ENCODE assay signal across 38 cellular contexts in the genomic region with DNA sequence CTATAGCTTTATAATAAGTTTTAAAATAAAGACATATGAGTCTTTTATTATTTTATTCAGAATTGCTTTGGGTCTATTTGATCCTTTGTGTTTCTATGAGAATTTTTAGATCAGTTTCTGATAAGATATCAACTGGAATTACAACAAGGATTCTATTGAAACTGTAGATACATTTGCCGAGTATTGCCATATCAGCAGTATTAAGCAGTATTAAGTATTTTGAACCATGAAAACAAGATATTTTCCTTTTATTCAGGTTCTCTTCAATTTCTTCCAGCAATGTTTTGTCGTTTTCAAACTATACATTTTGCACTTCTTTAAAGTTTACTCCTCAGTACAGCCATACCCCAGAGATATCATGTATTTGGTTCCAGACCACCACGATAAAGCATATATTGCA.
"Had no signal": no experiment of that assay in that cellular context is flagged by ENCODE, and none has a peak within 500 bp of the region (broad histone marks: within the 10 kb centered on the region; RNA-seq: fewer than 3 reads in every experiment).

No MANE protein-coding gene starts in this region.

- H3K9me3 ChIP-seq: adrenal gland had no signal

- FAIRE-seq: bronchial epithelial cell, TTC549 had no signal

- DNase-seq: activated B cell treated with CpG ODN at 0.5 μM for 24 hours; activated CD4-positive, alpha-beta memory T cell treated with anti-CD3 and anti-CD28 coated beads for 36 hours; activated CD4-positive, alpha-beta T cell treated with anti-CD3 and anti-CD28 coated beads for 4 hours; activated CD4-positive, alpha-beta T cell treated with anti-CD3 and anti-CD28 coated beads, Interleukin-2, amount 10 ng/mL, durations not matched to agents 24 days and 14 days; activated CD4-positive, alpha-beta T cell treated with anti-CD3 and anti-CD28 coated beads, Interleukin-2, amount 50 U/mL, for 1 hour; activated CD4-positive, alpha-beta T cell treated with anti-CD3 and anti-CD28 coated beads, Interleukin-2, amount 50 U/mL, for 4 hours; activated CD4-positive, CD25-positive, alpha-beta regulatory T cell treated with anti-CD3 and anti-CD28 coated beads, Interleukin-2, amount 50 U/mL, for 72 hours; activated CD8-positive, alpha-beta memory T cell treated with anti-CD3 and anti-CD28 coated beads, Interleukin-2, amount 50 U/mL, for 4 hours; activated CD8-positive, alpha-beta T cell treated with anti-CD3 and anti-CD28 coated beads for 36 hours; activated effector memory CD4-positive, alpha-beta T cell treated with anti-CD3 and anti-CD28 coated beads, Interleukin-2, amount 50 U/mL, for 16 hours; activated gamma-delta T cell treated with Interleukin-2 at 50 U/mL for 16 hours; activated naive CD4-positive, alpha-beta T cell; activated naive CD4-positive, alpha-beta T cell treated with anti-CD3 and anti-CD28 coated beads for 36 hours; activated naive CD4-positive, alpha-beta T cell treated with anti-CD3 and anti-CD28 coated beads, Interleukin-2, amount 50 U/mL, for 16 hours; activated naive CD8-positive, alpha-beta T cell treated with anti-CD3 and anti-CD28 coated beads for 36 hours; activated T-cell treated with anti-CD3 and anti-CD28 coated beads for 4 hours; activated T-cell treated with anti-CD3 and anti-CD28 coated beads, Interleukin-2, amount 50 U/mL, for 1 hour; activated T-cell treated with anti-CD3 and anti-CD28 coated beads, Interleukin-2, amount 50 U/mL, for 4 hours; activated T-cell treated with anti-CD3 and anti-CD28 coated beads, Interleukin-2, amount 50 U/mL, for 72 hours; adrenal gland; amniotic stem cell; aorta; caudate nucleus; cerebellar nuclear complex; T-helper 1 cell; T-helper 2 cell; T-helper 9 cell had no signal

- ATAC-seq: activated CD8-positive, alpha-beta T cell treated with anti-CD3 and anti-CD28 coated beads for 36 hours; activated naive CD4-positive, alpha-beta T cell treated with anti-CD3 and anti-CD28 coated beads, Interleukin-2, amount 50 U/mL, for 72 hours; activated T-cell treated with anti-CD3 and anti-CD28 coated beads, Interleukin-2, amount 50 U/mL, for 4 hours; activated T-cell treated with anti-CD3 and anti-CD28 coated beads, Interleukin-2, amount 50 U/mL, for 72 hours; activated T-helper 17 cell treated with anti-CD3 and anti-CD28 coated beads, Interleukin-2, amount 50 U/mL, for 72 hours had no signal

- H3K36me3 Mint-ChIP-seq: activated CD4-positive, alpha-beta memory T cell treated with anti-CD3 and anti-CD28 coated beads for 36 hours; activated naive CD4-positive, alpha-beta T cell treated with anti-CD3 and anti-CD28 coated beads, Interleukin-2, amount 50 U/mL, for 72 hours; activated naive CD8-positive, alpha-beta T cell treated with anti-CD3 and anti-CD28 coated beads for 36 hours; brain had no signal

- H3K4me3 Mint-ChIP-seq: activated B cell treated with CpG ODN at 0.5 μM for 24 hours; activated CD4-positive, alpha-beta memory T cell treated with anti-CD3 and anti-CD28 coated beads for 36 hours; activated CD4-positive, alpha-beta T cell treated with anti-CD3 and anti-CD28 coated beads, Interleukin-2, amount 10 ng/mL, durations not matched to agents 24 days and 14 days; activated CD8-positive, alpha-beta T cell treated with anti-CD3 and anti-CD28 coated beads for 36 hours; activated naive CD4-positive, alpha-beta T cell treated with anti-CD3 and anti-CD28 coated beads for 36 hours; activated naive CD8-positive, alpha-beta T cell treated with anti-CD3 and anti-CD28 coated beads for 36 hours; activated T-cell treated with anti-CD3 and anti-CD28 coated beads, Interleukin-2, amount 50 U/mL, for 4 hours; activated T-cell treated with anti-CD3 and anti-CD28 coated beads, Interleukin-2, amount 50 U/mL, for 72 hours; activated T-helper 1 cell treated with anti-CD3 and anti-CD28 coated beads, Interleukin-12 subunit alpha, Interleukin-12 subunit beta, Interleukin-2, Interleukin-4 antibody, amounts not matched to agents 30 ng/mL and 10 ng/mL and 1 ng/mL, durations not matched to agents 14 hours and 24 hours and 36 hours; activated T-helper 17 cell treated with anti-CD3 and anti-CD28 coated beads, Interleukin-2, amount 50 U/mL, for 72 hours; brain; central memory CD8-positive, alpha-beta T cell; T-helper 1 cell treated with Interleukin-12 subunit alpha and Interleukin-12 subunit beta and Interleukin-4 antibody, amounts not matched to agents 30 μg/mL and 1 μg/mL, for 36 hours; T-helper 2 cell treated with Interferon-gamma antibody and Interleukin-4, amounts not matched to agents 5 μg/mL and 100 μg/mL, for 36 hours had no signal

- H3K27ac ChIP-seq: adrenal gland, cardiac muscle cell, VCaP had no signal

- H3K27me3 Mint-ChIP-seq: activated B cell treated with CpG ODN at 0.5 μM for 24 hours; activated CD4-positive, alpha-beta memory T cell treated with anti-CD3 and anti-CD28 coated beads for 36 hours; activated CD4-positive, alpha-beta T cell treated with anti-CD3 and anti-CD28 coated beads, Interleukin-2, amount 10 ng/mL, durations not matched to agents 24 days and 14 days; activated CD8-positive, alpha-beta T cell treated with anti-CD3 and anti-CD28 coated beads for 36 hours; activated naive CD8-positive, alpha-beta T cell treated with anti-CD3 and anti-CD28 coated beads for 36 hours; activated T-helper 17 cell treated with anti-CD3 and anti-CD28 coated beads, Interleukin-2, amount 50 U/mL, for 72 hours; brain; central memory CD8-positive, alpha-beta T cell had no signal

- H3K4me3 ChIP-seq: adrenal gland, cardiac muscle cell had no signal

- H3K4me1 ChIP-seq: adrenal gland had no signal

- H3K27me3 ChIP-seq: adrenal gland, cardiac muscle cell had no signal

- H3K36me3 ChIP-seq: adrenal gland, cardiac muscle cell had no signal

- H3K27ac Mint-ChIP-seq: activated B cell treated with CpG ODN at 0.5 μM for 24 hours; activated CD4-positive, alpha-beta memory T cell treated with anti-CD3 and anti-CD28 coated beads for 36 hours; activated CD4-positive, alpha-beta T cell treated with anti-CD3 and anti-CD28 coated beads, Interleukin-2, amount 10 ng/mL, durations not matched to agents 24 days and 14 days; activated CD8-positive, alpha-beta T cell treated with anti-CD3 and anti-CD28 coated beads for 36 hours; activated naive CD4-positive, alpha-beta T cell treated with anti-CD3 and anti-CD28 coated beads for 36 hours; activated naive CD4-positive, alpha-beta T cell treated with anti-CD3 and anti-CD28 coated beads, Interleukin-2, amount 50 U/mL, for 72 hours; activated naive CD8-positive, alpha-beta T cell treated with anti-CD3 and anti-CD28 coated beads for 36 hours; activated T-cell treated with anti-CD3 and anti-CD28 coated beads, Interleukin-2, amount 50 U/mL, for 72 hours; activated T-helper 1 cell treated with anti-CD3 and anti-CD28 coated beads, Interleukin-12 subunit alpha, Interleukin-12 subunit beta, Interleukin-2, Interleukin-4 antibody, amounts not matched to agents 30 ng/mL and 10 ng/mL and 1 ng/mL, durations not matched to agents 14 hours and 24 hours and 36 hours; activated T-helper 17 cell treated with anti-CD3 and anti-CD28 coated beads, Interleukin-2, amount 50 U/mL, for 72 hours; brain; T-helper 1 cell treated with Interleukin-12 subunit alpha and Interleukin-12 subunit beta and Interleukin-4 antibody, amounts not matched to agents 30 μg/mL and 1 μg/mL, for 36 hours; T-helper 2 cell treated with Interferon-gamma antibody and Interleukin-4, amounts not matched to agents 5 μg/mL and 100 μg/mL, for 36 hours had no signal

- H3K4me1 Mint-ChIP-seq: activated B cell treated with CpG ODN at 0.5 μM for 24 hours; activated CD4-positive, alpha-beta T cell treated with anti-CD3 and anti-CD28 coated beads, Interleukin-2, amount 10 ng/mL, durations not matched to agents 24 days and 14 days; activated naive CD8-positive, alpha-beta T cell treated with anti-CD3 and anti-CD28 coated beads for 36 hours; activated T-helper 17 cell treated with anti-CD3 and anti-CD28 coated beads, Interleukin-2, amount 50 U/mL, for 72 hours; brain; central memory CD8-positive, alpha-beta T cell had no signal

- H3K9me3 Mint-ChIP-seq: activated B cell treated with CpG ODN at 0.5 μM for 24 hours; activated CD4-positive, alpha-beta T cell treated with anti-CD3 and anti-CD28 coated beads, Interleukin-2, amount 10 ng/mL, durations not matched to agents 24 days and 14 days; activated CD8-positive, alpha-beta T cell treated with anti-CD3 and anti-CD28 coated beads for 36 hours; activated naive CD4-positive, alpha-beta T cell treated with anti-CD3 and anti-CD28 coated beads for 36 hours; activated naive CD8-positive, alpha-beta T cell treated with anti-CD3 and anti-CD28 coated beads for 36 hours; activated T-cell treated with anti-CD3 and anti-CD28 coated beads, Interleukin-2, amount 50 U/mL, for 4 hours; activated T-helper 1 cell treated with anti-CD3 and anti-CD28 coated beads, Interleukin-12 subunit alpha, Interleukin-12 subunit beta, Interleukin-2, Interleukin-4 antibody, amounts not matched to agents 30 ng/mL and 10 ng/mL and 1 ng/mL, durations not matched to agents 14 hours and 24 hours and 36 hours; activated T-helper 17 cell treated with anti-CD3 and anti-CD28 coated beads, Interleukin-2, amount 50 U/mL, for 72 hours; central memory CD8-positive, alpha-beta T cell; T-helper 1 cell treated with Interleukin-12 subunit alpha and Interleukin-12 subunit beta and Interleukin-4 antibody, amounts not matched to agents 30 μg/mL and 1 μg/mL, for 36 hours; T-helper 2 cell treated with Interferon-gamma antibody and Interleukin-4, amounts not matched to agents 5 μg/mL and 100 μg/mL, for 36 hours had no signal
